In genomic region chr19:11197291-11198174, GRCh38 we compare ENCODE assay signal across 8 cellular contexts.
DNase-seq lines count a peak whose midpoint lies in the region; ATAC-seq and TF ChIP-seq lines count a peak whose summit lies in the region.

Gene KANK2 (minus strand): TSS chr19:11197545. CDS start chr19:11194511, 3,034 bp downstream.

- no peak within 1 kb of the TSS for H3K27ac ChIP-seq in effector memory CD4-positive, alpha-beta T cell (ENCODE audit: insufficient read depth, low read length, poor library complexity, severe bottlenecking)

- DNase-seq in AG20443 (ENCODE audit: low spot score): peak; percentile 98
- peak; percentile 19 for DNase-seq in NCI-H82 treated with DMSO at 0.1 percent for 48 hours (lab: John Stamatoyannopoulos, UW; ENCODE audit: unreplicated experiment)
- peak; percentile 36 to 39 for DNase-seq in activated CD8-positive, alpha-beta memory T cell treated with anti-CD3 and anti-CD28 coated beads for 4 hours (ENCODE audit: low read depth in 2 of 2)
- peak; percentile 49 to 55 (median 55) for DNase-seq in effector memory CD4-positive, alpha-beta T cell
- peak; percentile 80 for DNase-seq in medulla oblongata (ENCODE audit: extremely low spot score)
- peak; percentile 41 to 79 (median 54) for DNase-seq in stimulated activated CD4-positive, alpha-beta T cell treated with anti-CD3 and anti-CD28 coated beads, TNF-alpha, amount 100 ng/mL, for 48 hours (ENCODE audit: low read depth in 3 of 3)

- H3K9me3 ChIP-seq in effector memory CD4-positive, alpha-beta T cell (ENCODE audit: control insufficient read depth, low read length): no peaks in the 10 kb centered on the region

- H3K36me3 ChIP-seq in effector memory CD4-positive, alpha-beta T cell (ENCODE audit: control insufficient read depth, insufficient read depth, low read length): no peaks in the 10 kb centered on the region

- peak within 1 kb of the TSS; percentile 41 for H3K4me3 ChIP-seq in effector memory CD4-positive, alpha-beta T cell (ENCODE audit: insufficient read depth, low read depth, low read length, poor library complexity, severe bottlenecking)

- TF ChIP-seq POLR2A in GM19193 (IDR thresholded peaks at IDR 0.05; ENCODE audit: extremely low read depth, insufficient read depth, insufficient read length): peak; percentile 39

- H3K27me3 ChIP-seq in effector memory CD4-positive, alpha-beta T cell (replicated peaks; ENCODE audit: control insufficient read depth, insufficient read depth, low read length, poor library complexity, severe bottlenecking): no peaks in the 10 kb centered on the region

- peaks cover 12% of the 10 kb centered on the region for H3K4me1 ChIP-seq in effector memory CD4-positive, alpha-beta T cell (ENCODE audit: control insufficient read depth, insufficient read depth, low read length, poor library complexity, severe bottlenecking)

- peak; percentile 61 for ATAC-seq in HG03442 (IDR thresholded peaks at IDR 0.05; ENCODE audit: unreplicated experiment)

Comparison
In these comparisons a context has a peak if more than half of its experiments do, and no peak if none do; other contexts are left out.
1. DNase-seq: peak in every context shown above with its lines; median percentile 98 in AG20443; 80 in medulla oblongata; 55 in effector memory CD4-positive, alpha-beta T cell; 54 in stimulated activated CD4-positive, alpha-beta T cell treated with anti-CD3 and anti-CD28 coated beads, TNF-alpha, amount 100 ng/mL, for 48 hours; 38 in activated CD8-positive, alpha-beta memory T cell treated with anti-CD3 and anti-CD28 coated beads for 4 hours; 19 in NCI-H82 treated with DMSO at 0.1 percent for 48 hours.